In genomic region chr6:1607557-1608221, GRCh38 we compare ENCODE assay signal across 7 cellular contexts. TPM values are rescaled to one million over a fixed set of nuclear protein-coding genes. Genes with fewer than 3 reads are reported as not detected.
DNase-seq lines count a peak whose midpoint lies in the region; ATAC-seq, FAIRE-seq and TF ChIP-seq lines count a peak whose summit lies in the region.

No MANE protein-coding gene starts in this region.

- H2AFZ ChIP-seq in K562 (ENCODE audit: low read depth, low read length) = no peak overlapping the region

- BruUV-seq in K562 (replicated peaks; lab: Mats Ljungman, UMichigan) = no TSS peak

- ATAC-seq in K562 = no peak
- ATAC-seq in HG03439 (IDR thresholded peaks at IDR 0.05; ENCODE audit: unreplicated experiment) = no peak

- 4% methylated on average over 31 of the region's 31 CpGs for WGBS in K562 (ENCODE audit: insufficient coverage, low coverage, missing lambda C conversion rate)

- no peak for TF ChIP-seq EP300 in K562 (IDR thresholded peaks at IDR 0.05; ENCODE audit: low read length)

- H3K27me3 Mint-ChIP-seq in neural crest cell (ENCODE audit: low read depth) = peaks cover 76% of the 10 kb centered on the region

- peak overlapping the region; percentile 77 for H3K4me3 Mint-ChIP-seq in neural crest cell

- no peak for TF ChIP-seq POLR2A in K562 (conservative IDR thresholded peaks at IDR 0.05)

- H3K9me3 ChIP-seq in K562 (replicated peaks; ENCODE audit: control insufficient read depth, insufficient read depth, low read depth, low read length) = no peaks in the 10 kb centered on the region

- H3K27ac ChIP-seq in K562 (ENCODE audit: extremely low read depth, low read depth, low read length) = no peak overlapping the region

- H3K27ac Mint-ChIP-seq in neural crest cell (ENCODE audit: unreplicated experiment) = no peak overlapping the region

- intact Hi-C loops in K562 (cut with micrococcal nuclease) = no loop called here

- TF ChIP-seq CTCF in GM10248 (IDR thresholded peaks at IDR 0.05; ENCODE audit: control extremely low read depth, extremely low read depth, low read depth, missing control alignments) (no peak), K562 (IDR thresholded peaks at IDR 0.05 in 2 of 3, conservative IDR thresholded peaks at IDR 0.05 in 1 of 3; ENCODE audit: insufficient read depth in 2 of 3, low read depth in 1 of 3, low read length in 3 of 3) (no peak), neural crest cell (conservative IDR thresholded peaks at IDR 0.05) (no peak)

- no peak overlapping the region for H3K4me2 ChIP-seq in K562 (ENCODE audit: insufficient read depth, low read length)

- H3K79me2 ChIP-seq in K562 (ENCODE audit: control insufficient read depth, insufficient read depth, low read length) = no peaks in the 10 kb centered on the region

- no peaks in the 10 kb centered on the region for H3K9me1 ChIP-seq in K562 (ENCODE audit: control insufficient read depth, insufficient read depth, low read length)

- no peaks in the 10 kb centered on the region for H3K36me3 ChIP-seq in K562 (ENCODE audit: control insufficient read depth, insufficient read depth, low read length)

- POLR2A ChIA-PET in GM10248 (lab: Yijun Ruan, JAX) (no interaction called here), K562 (lab: Yijun Ruan, JAX) (interaction anchor here (0.6 to 1.1 kb wide), 2 partner anchors 9 to 1501 kb away, joined by 3 read pairs; no protein-coding TSS in a partner anchor)

- CTCF ChIA-PET in GM10248 (lab: Yijun Ruan, JAX) = interaction anchor here (1.0 to 3.7 kb wide), 15 partner anchors 9 to 1125 kb away, joined by 3 to 20 read pairs (median 4); no protein-coding TSS in a partner anchor
- CTCF ChIA-PET in K562 (lab: Yijun Ruan, JAX; ENCODE audit: low intra/inter-chr PET ratio) = no interaction called here

- peaks cover 2% of the 10 kb centered on the region for H3K36me3 Mint-ChIP-seq in neural crest cell (ENCODE audit: low read depth)

- no peaks in the 10 kb centered on the region for H3K9me3 Mint-ChIP-seq in neural crest cell

- TF ChIP-seq RAD21 in K562 (CRISPR knock-in tag; conservative IDR thresholded peaks at IDR 0.05 in 1 of 2, IDR thresholded peaks at IDR 0.05 in 1 of 2) = no peak

- no peak overlapping the region for H3K4me3 ChIP-seq in K562

- peaks cover 0 to 26% of the 10 kb centered on the region in 2 experiments; a peak in 2 of 5 replicates for H3K4me1 ChIP-seq in K562 (replicated peaks in 1 of 2; ENCODE audit: control insufficient read depth in 2 of 2, insufficient read depth in 2 of 2, low read length in 2 of 2)

- H3K9ac ChIP-seq in K562 (ENCODE audit: insufficient read depth in 1 of 2, low read depth in 2 of 2, low read length in 2 of 2) = no peak overlapping the region

- FAIRE-seq in K562 (lab: Jason Lieb, UNC) = no peak

- peaks cover 13% of the 10 kb centered on the region for H4K20me1 ChIP-seq in K562 (replicated peaks; ENCODE audit: control insufficient read depth, insufficient read depth, low read length)

- peaks cover 39% of the 10 kb centered on the region for H3K4me1 Mint-ChIP-seq in neural crest cell

- in situ Hi-C loops in K562 (cut with MboI) = loop anchor here (10.0 kb wide), 2 partner anchors 577 to 847 kb away; no protein-coding TSS in a partner anchor

- H3K27me3 ChIP-seq in K562 (ENCODE audit: control insufficient read depth in 2 of 2, insufficient read depth in 2 of 2, low read length in 2 of 2) = peaks cover 41 to 58% of the 10 kb centered on the region in 2 experiments

- DNase-seq in GM10248 (ENCODE audit: extremely low spot score) (peak; percentile 23), NCI-H1105 treated with DMSO at 0.1 percent for 48 hours (lab: John Stamatoyannopoulos, UW) (peak; percentile 60), K562 (ENCODE audit: extremely low read depth in 1 of 4, low spot score in 3 of 4) (no peak), neural crest cell (ENCODE audit: low read depth, low spot score) (no peak), medulla oblongata (ENCODE audit: extremely low spot score) (no peak), SW480 (ENCODE audit: low spot score) (no peak)

TF ChIP-seq in K562, 482 proteins besides CTCF, POLR2A, EP300 and RAD21:
- TF ChIP-seq CEBPB (tag; IDR thresholded peaks at IDR 0.05) = peak; percentile 39; the same call in 1 of the 2 replicates
- TF ChIP-seq ARID1B (IDR thresholded peaks at IDR 0.05) = no peak

RNA-seq across cellular contexts. Expression of gene FOXC1, which starts 2.0 kb away (rescaled TPM):
- total RNA-seq in K562 (2011; cell fraction: chromatin; rRNA removed; ENCODE audit: low replicate concordance) = not detected in 2 replicates
- not detected in 2 replicates for total RNA-seq in K562 (2011; cell fraction: nucleolus; rRNA removed)
- not detected in 2 replicates for total RNA-seq in K562 (2011; cell fraction: nucleoplasm; rRNA removed)
- total RNA-seq in K562 (2014; rRNA removed) (not detected in 2 replicates), K562 (2014; rRNA removed; fragmentation: Illumina TruSeq; extraction: Trizol) (not detected in 2 replicates), K562 (2015; rRNA removed; fragmentation: Illumina TruSeq; extraction: Trizol) (not detected in 2 replicates), K562 (2021) (0.07 TPM in 1 of 2 replicates, not detected in the other), neural crest cell (1.7 and 1.8 TPM in 2 replicates)
- polyA plus RNA-seq in K562 (2011; rRNA removed) (not detected in 2 replicates), K562 (2014; fragmentation: Illumina TruSeq; extraction: Trizol) (not detected in 2 replicates), K562 (2014; fragmentation: Nextera tagmentation; extraction: Ambion mirVana) (not detected), K562 (2014; rRNA removed) (not detected in 2 replicates)
- polyA plus RNA-seq in K562 (2011; cell fraction: cytosol; rRNA removed) = not detected in 2 replicates
- not detected in 2 replicates for polyA plus RNA-seq in K562 (2011; cell fraction: nucleus; rRNA removed)
- not detected in 2 replicates for polyA plus RNA-seq in K562 (2012)
- not detected in 2 replicates for polyA minus RNA-seq in K562 (2011; rRNA and poly(A)+ RNA removed)
- 0.19 and 0.46 TPM in 2 replicates for polyA minus RNA-seq in K562 (2011; cell fraction: cytosol; rRNA and poly(A)+ RNA removed)
- polyA minus RNA-seq in K562 (2011; cell fraction: nucleus; rRNA and poly(A)+ RNA removed) = under 0.01 TPM in 1 of 2 replicates, not detected in the other

Comparison
In these comparisons a context has a peak if more than half of its experiments do, and no peak if none do; other contexts are left out.
1. DNase-seq: peak in GM10248 (single experiment) and NCI-H1105 treated with DMSO at 0.1 percent for 48 hours (single experiment); none in K562 (0 of 4), neural crest cell (single experiment), medulla oblongata (single experiment) and SW480 (single experiment).